Comparison of ENCODE assay signal across 18 cellular contexts in genomic region chr10:101132636-101133473, GRCh38. TPM values are rescaled to one million over a fixed set of nuclear protein-coding genes. Genes with fewer than 3 reads are reported as not detected.
DNase-seq lines count a peak whose midpoint lies in the region; ATAC-seq and TF ChIP-seq lines count a peak whose summit lies in the region.
"Had no signal": no experiment of that assay in that cellular context is flagged by ENCODE, and none has a peak within 500 bp of the region (broad histone marks: within the 10 kb centered on the region; RNA-seq: fewer than 3 reads in every experiment).

No MANE protein-coding gene starts in this region.

- DNase-seq in BE2C (no peak), WTC11 (ENCODE audit: low spot score) (no peak), posterior vena cava (ENCODE audit: low spot score) (no peak)
- DNase-seq in CD8-positive, alpha-beta T cell: no peak
- no peak for DNase-seq in naive thymus-derived CD4-positive, alpha-beta T cell
- DNase-seq: foreskin fibroblast; GOT3; left ventricle myocardium superior; MG63; NCI-H1694 treated with DMSO at 0.1 percent for 48 hours; NCI-H510A treated with DMSO at 0.1 percent for 48 hours; stimulated activated CD4-positive, alpha-beta T cell treated with anti-CD3 and anti-CD28 coated beads, Interleukin-1b, Interleukin-23, amount 100 ng/mL, for 48 hours had no signal

- peak overlapping the region; percentile 60 for H3K4me3 ChIP-seq in BE2C (ENCODE audit: low read depth, low read length)
- H3K4me3 ChIP-seq in CD8-positive, alpha-beta T cell (ENCODE audit: low read depth, low read length): peak overlapping the region; percentile 23
- no peak overlapping the region for H3K4me3 ChIP-seq in naive thymus-derived CD4-positive, alpha-beta T cell (ENCODE audit: low read length)
- H3K4me3 ChIP-seq: MG63 had no signal

- peak overlapping the region; percentile 68 for H3K4me3 Mint-ChIP-seq in CD8-positive, alpha-beta T cell
- peak overlapping the region; percentile 59 for H3K4me3 Mint-ChIP-seq in WTC11
- peak overlapping the region; percentile 25 to 87 (median 74) for H3K4me3 Mint-ChIP-seq in naive thymus-derived CD4-positive, alpha-beta T cell

- H3K9me3 ChIP-seq in BE2C: no peaks in the 10 kb centered on the region
- H3K9me3 ChIP-seq in CD8-positive, alpha-beta T cell (ENCODE audit: low read length): no peaks in the 10 kb centered on the region
- no peaks in the 10 kb centered on the region for H3K9me3 ChIP-seq in naive thymus-derived CD4-positive, alpha-beta T cell (ENCODE audit: control insufficient read depth in 2 of 3, low read length in 3 of 3)
- H3K9me3 ChIP-seq: MG63, thoracic aorta had no signal

- POLR2A ChIA-PET in CD8-positive, alpha-beta T cell (lab: Charles Lee): interaction anchor here (0.6 kb wide), 1 partner anchor 504 kb away, joined by 4 read pairs; no protein-coding TSS in a partner anchor
- POLR2A ChIA-PET in WTC11 (lab: Charles Lee): interaction anchor here (0.6 kb wide), 1 partner anchor 71 kb away, joined by 3 read pairs; the partner anchor contains the start of gene KAZALD1
- POLR2A ChIA-PET in naive thymus-derived CD4-positive, alpha-beta T cell (lab: Charles Lee): no interaction called here

- no peaks in the 10 kb centered on the region for H3K36me3 ChIP-seq in BE2C
- H3K36me3 ChIP-seq in CD8-positive, alpha-beta T cell (ENCODE audit: insufficient read depth, low read length): no peaks in the 10 kb centered on the region
- H3K36me3 ChIP-seq in naive thymus-derived CD4-positive, alpha-beta T cell (ENCODE audit: control insufficient read depth in 2 of 3, insufficient read depth in 3 of 3, low read length in 3 of 3): no peaks in the 10 kb centered on the region
- H3K36me3 ChIP-seq: BLaER1 treated with 17β-estradiol and CSF1 and Interleukin-3, amounts not matched to agents 10 nM and 100 nM; MG63; thoracic aorta had no signal

- H3K27me3 ChIP-seq in BE2C: peaks cover 58% of the 10 kb centered on the region
- peaks cover 46% of the 10 kb centered on the region for H3K27me3 ChIP-seq in CD8-positive, alpha-beta T cell (ENCODE audit: insufficient read depth, low read length)
- H3K27me3 ChIP-seq in naive thymus-derived CD4-positive, alpha-beta T cell (ENCODE audit: control insufficient read depth in 2 of 2, insufficient read depth in 2 of 2, low read length in 2 of 2): peaks cover 11 to 21% of the 10 kb centered on the region in 2 donors

- H3K27ac Mint-ChIP-seq in CD8-positive, alpha-beta T cell: no peak overlapping the region
- H3K27ac Mint-ChIP-seq in WTC11: no peak overlapping the region
- peak overlapping the region in 1 of 9 donors; percentile 23 for H3K27ac Mint-ChIP-seq in naive thymus-derived CD4-positive, alpha-beta T cell

- H3K4me1 Mint-ChIP-seq in CD8-positive, alpha-beta T cell (ENCODE audit: low read depth): peaks cover 30% of the 10 kb centered on the region
- H3K4me1 Mint-ChIP-seq in WTC11: peaks cover 32% of the 10 kb centered on the region
- H3K4me1 Mint-ChIP-seq in naive thymus-derived CD4-positive, alpha-beta T cell: peaks cover 16 to 44% (median 31%) of the 10 kb centered on the region in 7 donors

- no peaks in the 10 kb centered on the region; the same call in none of the 2 replicates for H3K4me1 ChIP-seq in BE2C
- H3K4me1 ChIP-seq in CD8-positive, alpha-beta T cell (ENCODE audit: insufficient read depth, low read length): peaks cover 35% of the 10 kb centered on the region
- H3K4me1 ChIP-seq in naive thymus-derived CD4-positive, alpha-beta T cell (ENCODE audit: control insufficient read depth in 2 of 2, insufficient read depth in 2 of 2, low read length in 2 of 2): peaks cover 0 to 23% of the 10 kb centered on the region in 2 donors

- H3K27ac ChIP-seq in CD8-positive, alpha-beta T cell (ENCODE audit: low read depth, low read length): no peak overlapping the region
- H3K27ac ChIP-seq in naive thymus-derived CD4-positive, alpha-beta T cell (ENCODE audit: low read depth, low read length): no peak overlapping the region
- H3K27ac ChIP-seq: BLaER1 treated with 17β-estradiol and CSF1 and Interleukin-3, amounts not matched to agents 10 nM and 100 nM; thoracic aorta had no signal

- H3K9me3 Mint-ChIP-seq in CD8-positive, alpha-beta T cell: no peaks in the 10 kb centered on the region
- H3K9me3 Mint-ChIP-seq in WTC11: no peaks in the 10 kb centered on the region
- no peaks in the 10 kb centered on the region for H3K9me3 Mint-ChIP-seq in naive thymus-derived CD4-positive, alpha-beta T cell

- TF ChIP-seq CTCF in BE2C (IDR thresholded peaks at IDR 0.05; ENCODE audit: low read depth, low read length) (no peak), WTC11 (IDR thresholded peaks at IDR 0.05) (no peak)
- TF ChIP-seq CTCF in CD8-positive, alpha-beta T cell (IDR thresholded peaks at IDR 0.05): no peak

- CTCF ChIA-PET in CD8-positive, alpha-beta T cell (lab: Charles Lee): interaction anchor here (0.6 to 2.8 kb wide), 3 partner anchors 9 to 1703 kb away, joined by 3 to 25 read pairs (median 3); no protein-coding TSS in a partner anchor
- CTCF ChIA-PET in WTC11 (lab: Charles Lee): interaction anchor here (0.8 to 17.0 kb wide), 10 partner anchors 8 to 106 kb away, joined by 3 to 219 read pairs (median 8); no protein-coding TSS in a partner anchor
- CTCF ChIA-PET in naive thymus-derived CD4-positive, alpha-beta T cell (lab: Charles Lee): interaction anchor here (1.0 kb wide), 1 partner anchor 37 kb away, joined by 4 read pairs; no protein-coding TSS in a partner anchor

- no peak for ATAC-seq in CD8-positive, alpha-beta T cell
- ATAC-seq in WTC11 (no peak), HG03175 (IDR thresholded peaks at IDR 0.05; ENCODE audit: unreplicated experiment) (no peak), GM18502 (IDR thresholded peaks at IDR 0.05; ENCODE audit: poor library complexity, unreplicated experiment) (no peak)
- no peak for ATAC-seq in naive thymus-derived CD4-positive, alpha-beta T cell

- peaks cover 67% of the 10 kb centered on the region for H3K27me3 Mint-ChIP-seq in CD8-positive, alpha-beta T cell (ENCODE audit: low read depth)
- H3K27me3 Mint-ChIP-seq in WTC11 (ENCODE audit: low read depth): peaks cover 98% of the 10 kb centered on the region
- peaks cover 76 to 92% (median 84%) of the 10 kb centered on the region in 5 donors for H3K27me3 Mint-ChIP-seq in naive thymus-derived CD4-positive, alpha-beta T cell

- no peaks in the 10 kb centered on the region for H3K36me3 Mint-ChIP-seq in CD8-positive, alpha-beta T cell
- no peaks in the 10 kb centered on the region for H3K36me3 Mint-ChIP-seq in WTC11
- peaks cover 0 to 5% (median 0%) of the 10 kb centered on the region in 5 donors for H3K36me3 Mint-ChIP-seq in naive thymus-derived CD4-positive, alpha-beta T cell

- intact Hi-C loops in CD8-positive, alpha-beta T cell (cut with DNase I, micrococcal nuclease): no loop called here
- intact Hi-C loops in naive thymus-derived CD4-positive, alpha-beta T cell (cut with micrococcal nuclease): no loop called here
- intact Hi-C loops in posterior vena cava (cut with DNase I): no loop called here

TF ChIP-seq in WTC11, 78 proteins besides CTCF, POLR2A, EP300 and RAD21 (continues in another document):
- no peak for TF ChIP-seq SOX15 (CRISPR knock-in tag; IDR thresholded peaks at IDR 0.05)
- TF ChIP-seq HMGXB4 (CRISPR knock-in tag; IDR thresholded peaks at IDR 0.05): no peak
- TF ChIP-seq ATF1 (CRISPR knock-in tag; IDR thresholded peaks at IDR 0.05): no peak
- TF ChIP-seq, protein P1, sequence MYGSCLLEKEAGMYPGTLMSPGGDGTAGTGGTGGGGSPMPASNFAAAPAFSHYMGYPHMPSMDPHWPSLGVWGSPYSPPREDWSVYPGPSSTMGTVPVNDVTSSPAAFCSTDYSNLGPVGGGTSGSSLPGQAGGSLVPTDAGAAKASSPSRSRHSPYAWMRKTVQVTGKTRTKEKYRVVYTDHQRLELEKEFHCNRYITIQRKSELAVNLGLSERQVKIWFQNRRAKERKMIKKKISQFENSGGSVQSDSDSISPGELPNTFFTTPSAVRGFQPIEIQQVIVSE (CRISPR knock-in tag; IDR thresholded peaks at IDR 0.05; ENCODE audit: borderline replicate concordance): no peak
- no peak for TF ChIP-seq ZNF396 (CRISPR knock-in tag; IDR thresholded peaks at IDR 0.05; ENCODE audit: borderline replicate concordance)
- no peak for TF ChIP-seq GTF2I (CRISPR knock-in tag; conservative IDR thresholded peaks at IDR 0.05)
- TF ChIP-seq, protein P2, sequence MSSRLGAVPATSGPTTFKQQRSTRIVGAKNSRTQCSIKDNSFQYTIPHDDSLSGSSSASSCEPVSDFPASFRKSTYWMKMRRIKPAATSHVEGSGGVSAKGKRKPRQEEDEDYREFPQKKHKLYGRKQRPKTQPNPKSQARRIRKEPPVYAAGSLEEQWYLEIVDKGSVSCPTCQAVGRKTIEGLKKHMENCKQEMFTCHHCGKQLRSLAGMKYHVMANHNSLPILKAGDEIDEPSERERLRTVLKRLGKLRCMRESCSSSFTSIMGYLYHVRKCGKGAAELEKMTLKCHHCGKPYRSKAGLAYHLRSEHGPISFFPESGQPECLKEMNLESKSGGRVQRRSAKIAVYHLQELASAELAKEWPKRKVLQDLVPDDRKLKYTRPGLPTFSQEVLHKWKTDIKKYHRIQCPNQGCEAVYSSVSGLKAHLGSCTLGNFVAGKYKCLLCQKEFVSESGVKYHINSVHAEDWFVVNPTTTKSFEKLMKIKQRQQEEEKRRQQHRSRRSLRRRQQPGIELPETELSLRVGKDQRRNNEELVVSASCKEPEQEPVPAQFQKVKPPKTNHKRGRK (CRISPR knock-in tag; IDR thresholded peaks at IDR 0.05; ENCODE audit: borderline replicate concordance): no peak

RNA-seq across cellular contexts. Expression of gene TLX1, which starts 1.8 kb away (rescaled TPM):
- 6.1 TPM for polyA plus RNA-seq in BE2C (2012; ENCODE audit: insufficient read depth, insufficient read length, low read depth)
- total RNA-seq in CD8-positive, alpha-beta T cell: not detected
- total RNA-seq in WTC11 (2021) (2.1 to 4.6 TPM (median 2.3 TPM) in 3 replicates), posterior vena cava (not detected)
- not detected for total RNA-seq in naive thymus-derived CD4-positive, alpha-beta T cell
- polyA plus RNA-seq in naive thymus-derived CD4-positive, alpha-beta T cell: not detected
- total RNA-seq: activated CD8-positive, alpha-beta memory T cell treated with anti-CD3 and anti-CD28 coated beads for 36 hours; left ventricle myocardium superior; renal cortical epithelial cell; thoracic aorta had no signal
